8 cellular contexts compared by ENCODE assay signal in the genomic region with DNA sequence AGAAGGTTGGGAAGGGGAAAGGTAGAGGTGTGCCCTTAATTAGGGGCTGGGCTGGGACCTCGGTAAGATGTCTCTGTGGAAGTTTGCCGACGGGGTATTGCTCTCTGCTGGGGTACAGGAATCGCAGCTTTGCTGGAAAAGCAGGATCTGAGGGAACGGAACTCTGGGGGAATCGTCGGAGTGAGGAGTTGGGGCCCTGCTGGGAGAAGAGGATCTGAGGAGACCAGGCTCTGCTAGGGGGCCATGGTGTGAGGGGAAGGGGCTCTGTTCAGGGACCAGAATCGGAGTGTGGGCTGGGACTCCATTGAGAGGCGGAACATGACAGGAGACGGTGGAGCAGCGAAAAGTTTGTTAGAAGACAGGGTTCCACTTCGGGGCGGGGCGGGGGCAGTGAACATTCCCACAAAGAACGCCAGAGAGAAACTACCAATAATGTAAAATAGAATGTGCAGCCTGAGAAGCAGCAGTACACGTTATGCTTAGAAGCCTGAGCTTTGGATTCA. TPM values are rescaled to one million over a fixed set of nuclear protein-coding genes. Genes with fewer than 3 reads are reported as not detected.
DNase-seq lines count a peak whose midpoint lies in the region; ATAC-seq and TF ChIP-seq lines count a peak whose summit lies in the region.

No MANE protein-coding gene starts in this region.

- TSS peak; percentile 56 for BruUV-seq in HCT116 (replicated peaks; lab: Mats Ljungman, UMichigan)

- H3K4me1 ChIP-seq in HCT116 (ENCODE audit: control insufficient read depth in 1 of 2, insufficient read depth in 2 of 2, low read length in 2 of 2) (peaks cover 5 to 13% of the 10 kb centered on the region in 2 experiments; a peak in 3 of 4 replicates), mucosa of descending colon (ENCODE audit: low read depth) (peaks cover 8% of the 10 kb centered on the region), transverse colon (peaks cover 8 to 48% (median 16%) of the 10 kb centered on the region in 4 donors)

- no peaks in the 10 kb centered on the region; the same call in 1 of the 2 replicates for H4K20me1 ChIP-seq in HCT116 (ENCODE audit: insufficient read depth)

- H3K9me3 ChIP-seq in HCT116 (ENCODE audit: control insufficient read depth in 1 of 2, insufficient read depth in 1 of 2, low read depth in 1 of 2, low read length in 2 of 2) (no peaks in the 10 kb centered on the region), mucosa of descending colon (no peaks in the 10 kb centered on the region), transverse colon (no peaks in the 10 kb centered on the region)

- no peak for TF ChIP-seq CTCF in HCT116 (IDR thresholded peaks at IDR 0.05 in 2 of 3, conservative IDR thresholded peaks at IDR 0.05 in 1 of 3; ENCODE audit: borderline replicate concordance in 1 of 3, insufficient read depth in 1 of 3, low read depth in 2 of 3, low read length in 2 of 3)
- no peak for TF ChIP-seq CTCF in endothelial cell (IDR thresholded peaks at IDR 0.05; ENCODE audit: unreplicated experiment)
- TF ChIP-seq CTCF in mucosa of descending colon (IDR thresholded peaks at IDR 0.05) = no peak
- TF ChIP-seq CTCF in transverse colon (IDR thresholded peaks at IDR 0.05) = no peak

- H3K27ac ChIP-seq in HCT116 (ENCODE audit: low read depth, low read length) (peak overlapping the region; percentile 46), transverse colon (peak overlapping the region; percentile 96 to 99 (median 98))

- RAD21 ChIA-PET in HCT116 (lab: Charles Lee; ENCODE audit: low non-redundant PET in 1 of 2, low total read pairs in 2 of 2, uncharacterized antibody in 2 of 2, unreplicated experiment in 2 of 2) = no interaction called here

- peak overlapping the region; percentile 96 for H3K27ac Mint-ChIP-seq in endothelial cell (ENCODE audit: unreplicated experiment)

- intact Hi-C loops in HCT116 (cut with micrococcal nuclease) (loop anchor here (5.0 kb wide), 1 partner anchor 226 kb away; no protein-coding TSS in a partner anchor), mucosa of descending colon (cut with DNase I, micrococcal nuclease) (loop anchor here in 1 of 2 donors (5.0 kb wide), 1 partner anchor 181 kb away; no protein-coding TSS in a partner anchor), transverse colon (cut with DNase I; ENCODE audit: low total_unique reads) (no loop called here)

- H3K36me3 Mint-ChIP-seq in endothelial cell (ENCODE audit: low read depth, unreplicated experiment) = peaks cover 11% of the 10 kb centered on the region

- peak overlapping the region; percentile 81 for H2AFZ ChIP-seq in HCT116 (ENCODE audit: low read depth, low read length, poor library complexity, severe bottlenecking)

- peak overlapping the region; percentile 81 for H3K4me2 ChIP-seq in HCT116 (ENCODE audit: low read length)

- H3K27me3 Mint-ChIP-seq in endothelial cell (ENCODE audit: unreplicated experiment) = peaks cover 2% of the 10 kb centered on the region

- CTCF ChIA-PET in HCT116 (lab: Charles Lee) = no interaction called here

- peaks cover 9% of the 10 kb centered on the region for H3K4me1 Mint-ChIP-seq in endothelial cell (ENCODE audit: unreplicated experiment)

- H3K4me3 Mint-ChIP-seq in endothelial cell (ENCODE audit: unreplicated experiment) = peak overlapping the region; percentile 100

- peak overlapping the region; percentile 82 for H3K9ac ChIP-seq in HCT116 (ENCODE audit: low read length)

- in situ Hi-C loops in transverse colon (cut with MboI; ENCODE audit: low pct_ligation_motif_present in 1 of 4, low pct_unique_long_range_greater_than_20kb in 1 of 4, low sequenced_read_pairs in 3 of 4) = loop anchor here in 1 of 4 donors (10.0 kb wide), 1 partner anchor 173 kb away; the partner anchor contains the start of gene INTS4

- H3K9me2 ChIP-seq in HCT116 (ENCODE audit: insufficient read depth) = no peaks in the 10 kb centered on the region

- H3K4me3 ChIP-seq in HCT116 (replicated peaks in 1 of 2; ENCODE audit: low read depth in 1 of 2, low read length in 2 of 2) = peak overlapping the region; percentile 63 to 91
- peak overlapping the region; percentile 100 for H3K4me3 ChIP-seq in mucosa of descending colon
- H3K4me3 ChIP-seq in transverse colon = peak overlapping the region; percentile 30 to 100 (median 97)

- peaks cover 41% of the 10 kb centered on the region for H3K79me2 ChIP-seq in HCT116 (ENCODE audit: insufficient read depth, low read length)

- WGBS in transverse colon (ENCODE audit: low coverage in 1 of 2), 2 donors = 0 to 1% methylated on average over 5 to 16 of the region's 16 CpGs

- no peak for TF ChIP-seq RAD21 in HCT116 (IDR thresholded peaks at IDR 0.05; ENCODE audit: low read depth)

- POLR2A ChIA-PET in HCT116 (lab: Charles Lee) = no interaction called here

- ATAC-seq in HCT116 (peak; percentile 7), mucosa of descending colon (no peak), HG02759 (IDR thresholded peaks at IDR 0.05; ENCODE audit: unreplicated experiment) (no peak)

- no peaks in the 10 kb centered on the region for H3K9me3 Mint-ChIP-seq in endothelial cell (ENCODE audit: unreplicated experiment)

- no peaks in the 10 kb centered on the region for H3K36me3 ChIP-seq in HCT116 (ENCODE audit: control insufficient read depth in 1 of 2, insufficient read depth in 2 of 2, low read length in 2 of 2)
- H3K36me3 ChIP-seq in mucosa of descending colon (ENCODE audit: low read depth) = no peaks in the 10 kb centered on the region
- H3K36me3 ChIP-seq in transverse colon = no peaks in the 10 kb centered on the region

- H3K27me3 ChIP-seq in HCT116 (ENCODE audit: insufficient read depth, low read length) (no peaks in the 10 kb centered on the region), transverse colon (no peaks in the 10 kb centered on the region)

- no peak for TF ChIP-seq POLR2A in HCT116 (IDR thresholded peaks at IDR 0.05; ENCODE audit: borderline replicate concordance, extremely low read depth, insufficient read depth, insufficient read length)
- no peak for TF ChIP-seq POLR2A in transverse colon (IDR thresholded peaks at IDR 0.05)

- TF ChIP-seq EP300 in transverse colon (IDR thresholded peaks at IDR 0.05; ENCODE audit: low read depth) = no peak

- DNase-seq in AG20443 (ENCODE audit: low spot score) (peak; percentile 38), HCT116 (ENCODE audit: low read depth, low spot score) (no peak), endothelial cell (ENCODE audit: low spot score) (peak; percentile 25), mucosa of descending colon (peak; percentile 46 to 56 (median 54)), transverse colon (peak; percentile 27), SK-N-DZ (ENCODE audit: low spot score) (no peak)
- peak; percentile 3 to 5 for DNase-seq in activated CD4-positive, alpha-beta T cell treated with anti-CD3 and anti-CD28 coated beads, Interleukin-2, amount 50 U/mL, for 4 hours

TF ChIP-seq in HCT116, 20 proteins besides CTCF, POLR2A, EP300 and RAD21 (continues in another document):
- TF ChIP-seq ZBTB33 (IDR thresholded peaks at IDR 0.05; ENCODE audit: extremely low read depth, insufficient replicate concordance, low read length) (no peak), SIN3A (IDR thresholded peaks at IDR 0.05; ENCODE audit: low read depth) (no peak), TCF7L2 (IDR thresholded peaks at IDR 0.05; ENCODE audit: borderline replicate concordance, extremely low read depth, insufficient read depth, insufficient read length) (no peak), FOSL1 (IDR thresholded peaks at IDR 0.05; ENCODE audit: low read depth) (no peak), JUND (IDR thresholded peaks at IDR 0.05) (no peak), ZNF274 (IDR thresholded peaks at IDR 0.05; ENCODE audit: low read depth, low read length) (no peak), POLR2AphosphoS5 (IDR thresholded peaks at IDR 0.05; ENCODE audit: low read depth, low read length) (no peak), YY1 (IDR thresholded peaks at IDR 0.05; ENCODE audit: extremely low read depth, insufficient replicate concordance, low read depth, low read length) (no peak), CBX3 (IDR thresholded peaks at IDR 0.05; ENCODE audit: low read depth) (no peak), EZH2 (IDR thresholded peaks at IDR 0.05) (no peak), CEBPB (IDR thresholded peaks at IDR 0.05; ENCODE audit: low read depth) (no peak), ATF3 (IDR thresholded peaks at IDR 0.05) (no peak)
- TF ChIP-seq, protein P1, sequence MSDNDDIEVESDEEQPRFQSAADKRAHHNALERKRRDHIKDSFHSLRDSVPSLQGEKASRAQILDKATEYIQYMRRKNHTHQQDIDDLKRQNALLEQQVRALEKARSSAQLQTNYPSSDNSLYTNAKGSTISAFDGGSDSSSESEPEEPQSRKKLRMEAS (IDR thresholded peaks at IDR 0.05) = no peak

RNA-seq across cellular contexts. Expression of gene AAMDC, which starts 0.5 kb away (rescaled TPM):
- total RNA-seq in HCT116 (2021; ENCODE audit: unreplicated experiment) (11.2 TPM), endothelial cell (ENCODE audit: unreplicated experiment) (24.7 TPM), mucosa of descending colon (10 to 100 TPM; 22.9 to 28.1 (median 27.9) TPM), transverse colon (10 to 100 TPM in 2 of 4 donors, not detected in 2; 14.4 to 30.7 TPM)
- 25.1 and 25.5 TPM in 2 replicates for polyA plus RNA-seq in HCT116 (2012)
- polyA plus RNA-seq in SK-N-DZ (2014; cell fraction: cytosol; rRNA removed) = 31.6 and 39.7 TPM in 2 replicates
- 25.7 and 37.6 TPM in 2 replicates for polyA plus RNA-seq in SK-N-DZ (2014; cell fraction: nucleus; rRNA removed)

RNA-seq across cellular contexts. Expression of gene RSF1, which starts 0.9 kb away (rescaled TPM):
- total RNA-seq in HCT116 (2021; ENCODE audit: unreplicated experiment) = 43.1 TPM
- 25.9 and 35.7 TPM in 2 replicates for polyA plus RNA-seq in HCT116 (2012)
- total RNA-seq in endothelial cell (ENCODE audit: unreplicated experiment) = 73.7 TPM
- 10 to 100 TPM; 43.7 to 80.2 (median 44.4) TPM for total RNA-seq in mucosa of descending colon
- 10 to 100 TPM; 45.6 to 72.8 (median 58.1) TPM for total RNA-seq in transverse colon
- polyA plus RNA-seq in SK-N-DZ (2014; cell fraction: cytosol; rRNA removed) = 9.1 and 17.6 TPM in 2 replicates
- polyA plus RNA-seq in SK-N-DZ (2014; cell fraction: nucleus; rRNA removed) = 27.5 and 28.2 TPM in 2 replicates

Comparison
In these comparisons a context has a peak if more than half of its experiments do, and no peak if none do; other contexts are left out.
1. DNase-seq: peak in AG20443 (single experiment), activated CD4-positive, alpha-beta T cell treated with anti-CD3 and anti-CD28 coated beads, Interleukin-2, amount 50 U/mL, for 4 hours (2 of 2), endothelial cell (single experiment), mucosa of descending colon (3 of 3) and transverse colon (single experiment); none in HCT116 (single experiment) and SK-N-DZ (single experiment).
2. Peak in every context shown above with its lines, with median percentiles within 50 percentile points of each other: H3K4me3 ChIP-seq.